Comparison of ENCODE assay signal across 10 cellular contexts in genomic region chr7:139714163-139714901, GRCh38.
DNase-seq lines count a peak whose midpoint lies in the region; ATAC-seq, FAIRE-seq and TF ChIP-seq lines count a peak whose summit lies in the region.
"Had no signal": no experiment of that assay in that cellular context is flagged by ENCODE, and none has a peak within 500 bp of the region (broad histone marks: within the 10 kb centered on the region; RNA-seq: fewer than 3 reads in every experiment).

No MANE protein-coding gene starts in this region.

- TF ChIP-seq RAD21 in GM12878 (IDR thresholded peaks at IDR 0.05; ENCODE audit: insufficient read depth, low read depth, low read length), result no peak

- H3K27ac Mint-ChIP-seq in activated T-helper 1 cell treated with anti-CD3 and anti-CD28 coated beads, Interleukin-12 subunit alpha, Interleukin-12 subunit beta, Interleukin-2, Interleukin-4 antibody, amounts not matched to agents 30 ng/mL and 10 ng/mL and 1 ng/mL, durations not matched to agents 14 hours and 24 hours and 36 hours, result no peak overlapping the region

- peak overlapping the region; percentile 9 for H3K14ac ChIP-seq in neuronal stem cell (ENCODE audit: low read length)

- peaks cover 14% of the 10 kb centered on the region for H3K4me1 ChIP-seq in GM12878 (ENCODE audit: control insufficient read depth, insufficient read depth, low read length)
- H3K4me1 ChIP-seq in neuronal stem cell (ENCODE audit: control insufficient read depth in 2 of 2, insufficient read depth in 1 of 2, low read depth in 1 of 2, low read length in 2 of 2), result peaks cover 0 to 28% of the 10 kb centered on the region in 2 donors
- no peaks in the 10 kb centered on the region for H3K4me1 ChIP-seq in A673 (ENCODE audit: insufficient read depth, low read length, poor library complexity, severe bottlenecking)

- H3K27ac ChIP-seq in GM12878 (ENCODE audit: control insufficient read depth, insufficient read depth), result peak overlapping the region; percentile 78
- no peak overlapping the region for H3K27ac ChIP-seq in neuronal stem cell (replicated peaks; ENCODE audit: low read length)
- no peak overlapping the region for H3K27ac ChIP-seq in A673 (ENCODE audit: low read depth, low read length, poor library complexity, severe bottlenecking)

- H2AFZ ChIP-seq in GM12878 (ENCODE audit: control insufficient read depth, low read depth, low read length) (peak overlapping the region; percentile 77), neuronal stem cell (ENCODE audit: low read length) (no peak overlapping the region)

- no peak for TF ChIP-seq EP300 in GM12878 (IDR thresholded peaks at IDR 0.05; ENCODE audit: borderline replicate concordance in 1 of 2, control insufficient read depth in 1 of 2, low read depth in 2 of 2, low read length in 2 of 2)

- H2BK5ac ChIP-seq in neuronal stem cell (ENCODE audit: low read length), result no peak overlapping the region

- H3K36me3 ChIP-seq in GM12878 (ENCODE audit: control insufficient read depth in 2 of 2, insufficient read depth in 2 of 2, low read length in 1 of 2) (peaks cover 13 to 25% of the 10 kb centered on the region in 2 experiments; a peak in 3 of 4 replicates), neuronal stem cell (replicated peaks in 1 of 2; ENCODE audit: control insufficient read depth in 2 of 2, insufficient read depth in 2 of 2, low read length in 2 of 2) (peaks cover 21 to 68% of the 10 kb centered on the region in 2 donors), A673 (ENCODE audit: insufficient read depth, low read length, poor library complexity, severe bottlenecking) (peaks cover 6% of the 10 kb centered on the region)

- H3K18ac ChIP-seq in neuronal stem cell (ENCODE audit: low read length), result peak overlapping the region; percentile 86

- peaks cover 8% of the 10 kb centered on the region for H3K79me2 ChIP-seq in GM12878 (ENCODE audit: control insufficient read depth, insufficient read depth, low read length)

- no peaks in the 10 kb centered on the region for H3K79me1 ChIP-seq in neuronal stem cell (ENCODE audit: low read depth, low read length)

- H3K23ac ChIP-seq in neuronal stem cell (ENCODE audit: low read depth, low read length, poor library complexity), result peak overlapping the region; percentile 25

- 17% methylated on average over 23 of the region's 23 CpGs for WGBS in GM12878 (ENCODE audit: insufficient coverage, insufficient replicate concordance, low lambda C conversion rate, missing lambda C conversion rate)
- no CpG with 5 or more reads among the region's 23 CpGs for WGBS in neuronal stem cell (ENCODE audit: extremely low coverage in 2 of 2, insufficient read length in 2 of 2, insufficient replicate concordance in 1 of 2), 2 donors

- CTCF ChIA-PET in GM12878 (lab: Yijun Ruan, JAX), result no interaction called here
- CTCF ChIA-PET in A673 (lab: Charles Lee), result no interaction called here

- SMC1A ChIA-PET in GM12878 (lab: Charles Lee; ENCODE audit: uncharacterized antibody, unreplicated experiment), result no interaction called here

- no peaks in the 10 kb centered on the region for H3K4me1 Mint-ChIP-seq in activated T-helper 1 cell treated with anti-CD3 and anti-CD28 coated beads, Interleukin-12 subunit alpha, Interleukin-12 subunit beta, Interleukin-2, Interleukin-4 antibody, amounts not matched to agents 30 ng/mL and 10 ng/mL and 1 ng/mL, durations not matched to agents 14 hours and 24 hours and 36 hours (ENCODE audit: low read depth)

- intact Hi-C loops in GM12878 (cut with micrococcal nuclease; ENCODE audit: unreplicated experiment) (no loop called here), A673 (cut with micrococcal nuclease; ENCODE audit: unreplicated experiment) (no loop called here)
- intact Hi-C loops in activated T-helper 1 cell treated with anti-CD3 and anti-CD28 coated beads, Interleukin-12 subunit alpha, Interleukin-12 subunit beta, Interleukin-2, Interleukin-4 antibody, amounts not matched to agents 30 ng/mL and 10 ng/mL and 1 ng/mL, durations not matched to agents 14 hours and 24 hours and 36 hours (cut with micrococcal nuclease), result no loop called here

- H3K4me2 ChIP-seq in GM12878 (ENCODE audit: control insufficient read depth, insufficient read depth) (peak overlapping the region; percentile 36), neuronal stem cell (ENCODE audit: insufficient read depth, low read length, poor library complexity, severe bottlenecking) (no peak overlapping the region)

- BruUV-seq in GM12878 (replicated peaks; lab: Mats Ljungman, UMichigan), result no TSS peak
- BruUV-seq in A673 (replicated peaks; lab: Mats Ljungman, UMichigan), result no TSS peak

- H3K36me3 Mint-ChIP-seq in activated T-helper 1 cell treated with anti-CD3 and anti-CD28 coated beads, Interleukin-12 subunit alpha, Interleukin-12 subunit beta, Interleukin-2, Interleukin-4 antibody, amounts not matched to agents 30 ng/mL and 10 ng/mL and 1 ng/mL, durations not matched to agents 14 hours and 24 hours and 36 hours (ENCODE audit: low read depth), result peaks cover 33% of the 10 kb centered on the region

- ATAC-seq in GM18870 (IDR thresholded peaks at IDR 0.05; ENCODE audit: unreplicated experiment) (peak; percentile 96), HG02759 (IDR thresholded peaks at IDR 0.05; ENCODE audit: unreplicated experiment) (peak; percentile 98), GM12878 (peak; percentile 90)
- ATAC-seq: activated CD4-positive, CD25-positive, alpha-beta regulatory T cell treated with anti-CD3 and anti-CD28 coated beads, Interleukin-2, amount 50 U/mL, for 24 hours; HCT116 had no signal

- peak overlapping the region; percentile 55 for H3K9ac ChIP-seq in GM12878 (ENCODE audit: control insufficient read depth, insufficient read depth, low read length)
- H3K9ac ChIP-seq in neuronal stem cell (ENCODE audit: low read depth, low read length, poor library complexity), result no peak overlapping the region

- no peak overlapping the region for H3K4ac ChIP-seq in neuronal stem cell (ENCODE audit: low read length)

- H2BK120ac ChIP-seq in neuronal stem cell (ENCODE audit: low read depth, low read length), result no peak overlapping the region

- H3K4me3 ChIP-seq in GM12878, result no peak overlapping the region
- H3K4me3 ChIP-seq in neuronal stem cell (ENCODE audit: low read length in 2 of 2), result no peak overlapping the region
- H3K4me3 ChIP-seq in A673 (ENCODE audit: low read depth, low read length, poor library complexity, severe bottlenecking), result no peak overlapping the region

- peak overlapping the region; percentile 24 for H2AK5ac ChIP-seq in neuronal stem cell (ENCODE audit: low read depth, low read length)

- no peaks in the 10 kb centered on the region for H4K20me1 ChIP-seq in GM12878 (ENCODE audit: control insufficient read depth, insufficient read depth)

- no peaks in the 10 kb centered on the region for H3K9me3 Mint-ChIP-seq in activated T-helper 1 cell treated with anti-CD3 and anti-CD28 coated beads, Interleukin-12 subunit alpha, Interleukin-12 subunit beta, Interleukin-2, Interleukin-4 antibody, amounts not matched to agents 30 ng/mL and 10 ng/mL and 1 ng/mL, durations not matched to agents 14 hours and 24 hours and 36 hours

- no peak overlapping the region for H2BK12ac ChIP-seq in neuronal stem cell (ENCODE audit: low read length)

- in situ Hi-C loops in GM12878 (cut with MboI), result no loop called here

- no peak overlapping the region for H4K91ac ChIP-seq in neuronal stem cell (ENCODE audit: low read depth, low read length, poor library complexity)

- DNase-seq in GM12878 (ENCODE audit: low read depth, low spot score) (no peak), neuronal stem cell (ENCODE audit: low spot score) (no peak), DMS 273 treated with DMSO at 0.1 percent for 48 hours (lab: John Stamatoyannopoulos, UW) (no peak), A673 (ENCODE audit: low spot score) (no peak), NCI-H1092 (lab: John Stamatoyannopoulos, UW) (no peak)
- DNase-seq in activated T-helper 1 cell treated with anti-CD3 and anti-CD28 coated beads, Interleukin-12 subunit alpha, Interleukin-12 subunit beta, Interleukin-2, Interleukin-4 antibody, amounts not matched to agents 30 ng/mL and 10 ng/mL and 1 ng/mL, durations not matched to agents 14 hours and 24 hours and 36 hours (ENCODE audit: low spot score), result no peak

- no peaks in the 10 kb centered on the region for H3K27me3 Mint-ChIP-seq in activated T-helper 1 cell treated with anti-CD3 and anti-CD28 coated beads, Interleukin-12 subunit alpha, Interleukin-12 subunit beta, Interleukin-2, Interleukin-4 antibody, amounts not matched to agents 30 ng/mL and 10 ng/mL and 1 ng/mL, durations not matched to agents 14 hours and 24 hours and 36 hours (ENCODE audit: insufficient read depth)

- POLR2A ChIA-PET in GM12878 (lab: Charles Lee), result interaction anchor here (0.5 kb wide), 2 partner anchors 16 to 40 kb away, joined by 4 to 5 read pairs; no protein-coding TSS in a partner anchor
- POLR2A ChIA-PET in A673 (lab: Charles Lee; ENCODE audit: low non-redundant PET), result no interaction called here

- peak overlapping the region; percentile 60 for H2BK15ac ChIP-seq in neuronal stem cell (ENCODE audit: low read length)

- H3K27me3 ChIP-seq in GM12878 (replicated peaks in 1 of 2; ENCODE audit: control insufficient read depth in 2 of 2, insufficient read depth in 2 of 2, low read length in 1 of 2) (no peaks in the 10 kb centered on the region), neuronal stem cell (ENCODE audit: control insufficient read depth in 3 of 3, insufficient read depth in 3 of 3, low read depth in 1 of 3, low read length in 3 of 3) (no peaks in the 10 kb centered on the region), A673 (replicated peaks; ENCODE audit: insufficient read depth, low read depth, low read length, poor library complexity) (no peaks in the 10 kb centered on the region)

- H4K8ac ChIP-seq in neuronal stem cell (ENCODE audit: low read depth, low read length), result no peak overlapping the region

- no peak for TF ChIP-seq CTCF in GM12878 (IDR thresholded peaks at IDR 0.05 in 2 of 3, conservative IDR thresholded peaks at IDR 0.05 in 1 of 3; ENCODE audit: control insufficient read depth in 2 of 3, extremely low read depth in 1 of 3, insufficient read depth in 1 of 3, low read depth in 3 of 3, low read length in 3 of 3)
- no peak for TF ChIP-seq CTCF in A673 (conservative IDR thresholded peaks at IDR 0.05; ENCODE audit: low read depth, low read length)

- FAIRE-seq in GM12878 (lab: Jason Lieb, UNC), result no peak

- no peaks in the 10 kb centered on the region; the same call in 2 of the 3 replicates for H3K9me3 ChIP-seq in GM12878 (replicated peaks; ENCODE audit: control insufficient read depth, insufficient read depth, low read length)
- H3K9me3 ChIP-seq in neuronal stem cell (replicated peaks in 1 of 2; ENCODE audit: control insufficient read depth in 2 of 2, insufficient read depth in 1 of 2, low read depth in 1 of 2, low read length in 2 of 2), result no peaks in the 10 kb centered on the region
- H3K9me3 ChIP-seq in A673 (ENCODE audit: low read depth, low read length, poor library complexity, severe bottlenecking), result no peaks in the 10 kb centered on the region

- TF ChIP-seq POLR2A in GM12878 (IDR thresholded peaks at IDR 0.05; ENCODE audit: low read depth, low read length), result peak; percentile 75

- no peak overlapping the region for H3K4me3 Mint-ChIP-seq in activated T-helper 1 cell treated with anti-CD3 and anti-CD28 coated beads, Interleukin-12 subunit alpha, Interleukin-12 subunit beta, Interleukin-2, Interleukin-4 antibody, amounts not matched to agents 30 ng/mL and 10 ng/mL and 1 ng/mL, durations not matched to agents 14 hours and 24 hours and 36 hours

- RAD21 ChIA-PET in GM12878 (lab: Charles Lee; ENCODE audit: unreplicated experiment), result no interaction called here
